Comparison of ENCODE assay signal across 21 cellular contexts in the genomic region with DNA sequence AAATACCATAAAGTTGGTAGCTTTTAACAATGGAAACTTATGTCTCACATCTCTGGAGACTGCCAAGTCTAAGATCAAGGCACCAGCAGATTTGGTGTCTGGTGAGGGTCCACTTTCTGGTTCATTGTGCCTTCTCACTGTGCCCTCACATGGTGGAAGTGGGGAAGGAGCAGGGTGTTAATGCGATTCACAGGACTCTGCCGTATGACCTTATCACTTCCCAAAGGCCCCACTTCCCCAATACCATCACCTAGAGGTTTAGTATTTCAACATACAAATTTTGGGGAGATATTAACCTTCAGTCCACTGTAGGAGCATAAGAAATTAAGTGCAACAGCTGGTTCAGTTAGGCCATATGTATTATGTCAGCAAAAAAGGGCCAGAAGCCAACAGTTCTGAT. TPM values are rescaled to one million over a fixed set of nuclear protein-coding genes. Genes with fewer than 3 reads are reported as not detected.
DNase-seq lines count a peak whose midpoint lies in the region; ATAC-seq and TF ChIP-seq lines count a peak whose summit lies in the region.
"Had no signal": no experiment of that assay in that cellular context is flagged by ENCODE, and none has a peak within 500 bp of the region (broad histone marks: within the 10 kb centered on the region; RNA-seq: fewer than 3 reads in every experiment).

No MANE protein-coding gene starts in this region.

- H3K4me1 Mint-ChIP-seq in activated B cell treated with CpG ODN at 0.5 μM for 24 hours = peaks cover 11% of the 10 kb centered on the region
- H3K4me1 Mint-ChIP-seq in naive B cell = peaks cover 12 to 36% (median 14%) of the 10 kb centered on the region in 3 donors

- H3K9ac ChIP-seq in neuronal stem cell (ENCODE audit: low read depth, low read length, poor library complexity) = no peak overlapping the region

- POLR2A ChIA-PET in activated B cell treated with CpG ODN at 0.5 μM for 24 hours (lab: Charles Lee) = interaction anchor here (0.7 to 1.6 kb wide), 3 partner anchors 19 to 25 kb away, joined by 3 to 6 read pairs (median 3); a partner anchor contains a TSS

- no peak overlapping the region for H2BK120ac ChIP-seq in neuronal stem cell (ENCODE audit: low read depth, low read length)

- H3K79me1 ChIP-seq in neuronal stem cell (ENCODE audit: low read depth, low read length) = peaks cover 2% of the 10 kb centered on the region

- H3K4me3 Mint-ChIP-seq in activated B cell treated with CpG ODN at 0.5 μM for 24 hours (no peak overlapping the region), naive B cell (peak overlapping the region in 5 of 8 donors; percentile 42 to 92 (median 75))
- H3K4me3 Mint-ChIP-seq: dendritic cell treated with granulocyte-macrophage colony-stimulating factor and Interleukin-4, amounts not matched to agents 40 ng/mL and 50 ng/mL, for 4 days had no signal

- no peak overlapping the region for H3K18ac ChIP-seq in neuronal stem cell (ENCODE audit: low read length)

- no peak overlapping the region for H3K23ac ChIP-seq in neuronal stem cell (ENCODE audit: low read depth, low read length, poor library complexity)

- no peak overlapping the region for H2BK15ac ChIP-seq in neuronal stem cell (ENCODE audit: low read length)

- H3K36me3 ChIP-seq in body of pancreas (replicated peaks in 1 of 2; ENCODE audit: insufficient read depth in 1 of 2, low read depth in 2 of 2) (no peaks in the 10 kb centered on the region), neuronal stem cell (replicated peaks in 1 of 2; ENCODE audit: control insufficient read depth in 2 of 2, insufficient read depth in 2 of 2, low read length in 2 of 2) (no peaks in the 10 kb centered on the region)
- H3K36me3 ChIP-seq: left lung, neutrophil had no signal

- H2AFZ ChIP-seq in neuronal stem cell (ENCODE audit: low read length) = no peak overlapping the region

- no peaks in the 10 kb centered on the region for H3K9me3 ChIP-seq in body of pancreas
- H3K9me3 ChIP-seq in neuronal stem cell (replicated peaks in 1 of 2; ENCODE audit: control insufficient read depth in 2 of 2, insufficient read depth in 1 of 2, low read depth in 1 of 2, low read length in 2 of 2) = no peaks in the 10 kb centered on the region
- H3K9me3 ChIP-seq: neutrophil had no signal

- H3K4me2 ChIP-seq in neuronal stem cell (ENCODE audit: insufficient read depth, low read length, poor library complexity, severe bottlenecking) = no peak overlapping the region

- no peak overlapping the region for H2BK12ac ChIP-seq in neuronal stem cell (ENCODE audit: low read length)

- TF ChIP-seq CTCF in activated B cell treated with CpG ODN at 0.5 μM for 24 hours (IDR thresholded peaks at IDR 0.05) = no peak
- no peak for TF ChIP-seq CTCF in body of pancreas (IDR thresholded peaks at IDR 0.05)

- H3K27me3 ChIP-seq in body of pancreas (no peaks in the 10 kb centered on the region), neuronal stem cell (ENCODE audit: control insufficient read depth in 3 of 3, insufficient read depth in 3 of 3, low read depth in 1 of 3, low read length in 3 of 3) (no peaks in the 10 kb centered on the region)
- H3K27me3 ChIP-seq: left lung, neutrophil had no signal

- H3K36me3 Mint-ChIP-seq in activated B cell treated with CpG ODN at 0.5 μM for 24 hours (ENCODE audit: low read depth) = peaks cover 2% of the 10 kb centered on the region
- no peaks in the 10 kb centered on the region for H3K36me3 Mint-ChIP-seq in naive B cell

- H3K14ac ChIP-seq in neuronal stem cell (ENCODE audit: low read length) = no peak overlapping the region

- H3K4me3 ChIP-seq in body of pancreas (no peak overlapping the region), neuronal stem cell (ENCODE audit: low read length in 2 of 2) (no peak overlapping the region)
- H3K4me3 ChIP-seq: left lung, skin epidermis had no signal

- no peak overlapping the region for H4K8ac ChIP-seq in neuronal stem cell (ENCODE audit: low read depth, low read length)

- H3K27ac ChIP-seq in body of pancreas (no peak overlapping the region), neuronal stem cell (replicated peaks; ENCODE audit: low read length) (no peak overlapping the region)
- H3K27ac ChIP-seq: left lung, neutrophil had no signal

- DNase-seq in DMS 273 (lab: John Stamatoyannopoulos, UW; ENCODE audit: unreplicated experiment) (peak; percentile 58), activated B cell treated with CpG ODN at 0.5 μM for 24 hours (no peak), naive B cell (no peak), body of pancreas (no peak), neuronal stem cell (ENCODE audit: low spot score) (no peak)
- DNase-seq in stimulated activated CD4-positive, alpha-beta T cell treated with anti-CD3 and anti-CD28 coated beads, Interleukin-4, amount 100 ng/mL, for 24 hours = no peak
- no peak for DNase-seq in stimulated activated CD4-positive, alpha-beta T cell treated with anti-CD3 and anti-CD28 coated beads, Interleukin-2, amount 100 ng/mL, for 48 hours
- DNase-seq: AML-193; amniotic stem cell; Caco-2; EL; HCEC 1CT; head of caudate nucleus; left lung; NCI-H526 treated with DMSO at 0.1 percent for 48 hours; Right ventricle myocardium superior; stimulated activated CD4-positive, alpha-beta T cell treated with anti-CD3 and anti-CD28 coated beads, Interleukin-2, amount 100 ng/mL, for 24 hours had no signal

- intact Hi-C loops in activated B cell treated with CpG ODN at 0.5 μM for 24 hours (cut with micrococcal nuclease) = loop anchor here (1.0 to 2.0 kb wide), 2 partner anchors 14 to 19 kb away; no protein-coding TSS in a partner anchor
- intact Hi-C loops in body of pancreas (cut with DNase I) = no loop called here

- CTCF ChIA-PET in activated B cell treated with CpG ODN at 0.5 μM for 24 hours (lab: Charles Lee) = interaction anchor here (1.1 kb wide), 1 partner anchor 23 kb away, joined by 3 read pairs; no protein-coding TSS in a partner anchor

- H2BK5ac ChIP-seq in neuronal stem cell (ENCODE audit: low read length) = no peak overlapping the region

- WGBS in body of pancreas, 2 donors = 59 to 100% methylated on average over 2 of the region's 2 CpGs
- no CpG with 5 or more reads among the region's 2 CpGs for WGBS in neuronal stem cell (ENCODE audit: extremely low coverage in 2 of 2, insufficient read length in 2 of 2, insufficient replicate concordance in 1 of 2), 2 donors

- H3K4me1 ChIP-seq in body of pancreas (peaks cover 5% of the 10 kb centered on the region), neuronal stem cell (ENCODE audit: control insufficient read depth in 2 of 2, insufficient read depth in 1 of 2, low read depth in 1 of 2, low read length in 2 of 2) (no peaks in the 10 kb centered on the region)
- H3K4me1 ChIP-seq: Caco-2 had no signal

- peak overlapping the region; percentile 87 for H3K27ac Mint-ChIP-seq in activated B cell treated with CpG ODN at 0.5 μM for 24 hours
- H3K27ac Mint-ChIP-seq in naive B cell = peak overlapping the region in 5 of 6 donors; percentile 88 to 98 (median 94)

- no peak overlapping the region for H4K91ac ChIP-seq in neuronal stem cell (ENCODE audit: low read depth, low read length, poor library complexity)

- H3K27me3 Mint-ChIP-seq in activated B cell treated with CpG ODN at 0.5 μM for 24 hours (no peaks in the 10 kb centered on the region), naive B cell (no peaks in the 10 kb centered on the region)
- H3K27me3 Mint-ChIP-seq: dendritic cell treated with granulocyte-macrophage colony-stimulating factor and Interleukin-4, amounts not matched to agents 40 ng/mL and 50 ng/mL, for 4 days had no signal

- no peak for TF ChIP-seq POLR2A in body of pancreas (IDR thresholded peaks at IDR 0.05)

- ATAC-seq in HG03432 (IDR thresholded peaks at IDR 0.05; ENCODE audit: unreplicated experiment) = peak; percentile 14
- peak; percentile 15 for ATAC-seq in activated B cell treated with CpG ODN at 0.5 μM for 24 hours (ENCODE audit: low read depth)
- peak; percentile 37 to 40 for ATAC-seq in naive B cell (ENCODE audit: low read depth in 2 of 2)
- no peak for ATAC-seq in body of pancreas
- ATAC-seq: left lung had no signal

- no peak overlapping the region for H3K4ac ChIP-seq in neuronal stem cell (ENCODE audit: low read length)

- H3K9me3 Mint-ChIP-seq in activated B cell treated with CpG ODN at 0.5 μM for 24 hours (peaks cover 3% of the 10 kb centered on the region), naive B cell (peaks cover 0 to 3% (median 0%) of the 10 kb centered on the region in 7 donors)
- H3K9me3 Mint-ChIP-seq: dendritic cell treated with granulocyte-macrophage colony-stimulating factor and Interleukin-4, amounts not matched to agents 40 ng/mL and 50 ng/mL, for 4 days had no signal

- H2AK5ac ChIP-seq in neuronal stem cell (ENCODE audit: low read depth, low read length) = no peak overlapping the region

RNA-seq across cellular contexts. Expression of a gene that starts 24.8 kb away (rescaled TPM):
- 44.0 and 59.8 TPM in 2 replicates for total RNA-seq in activated B cell treated with CpG ODN at 0.5 μM for 24 hours
- polyA plus RNA-seq in naive B cell (ENCODE audit: low read depth in 6 of 6) = 10 to 100 TPM in 3 of 6 donors, 1 to 10 TPM in 3; 3.5 to 13.7 (median 10.2) TPM
- total RNA-seq in body of pancreas = 10 to 100 TPM in 1 of 2 donors, 1 to 10 TPM in 1; 7.6 to 22.6 TPM
- 5.4 TPM for polyA plus RNA-seq in neuronal stem cell (2013, experiment 1 of 2)
- 6.0 TPM for polyA plus RNA-seq in neuronal stem cell (2013, experiment 2 of 2)
